In the genomic region with DNA sequence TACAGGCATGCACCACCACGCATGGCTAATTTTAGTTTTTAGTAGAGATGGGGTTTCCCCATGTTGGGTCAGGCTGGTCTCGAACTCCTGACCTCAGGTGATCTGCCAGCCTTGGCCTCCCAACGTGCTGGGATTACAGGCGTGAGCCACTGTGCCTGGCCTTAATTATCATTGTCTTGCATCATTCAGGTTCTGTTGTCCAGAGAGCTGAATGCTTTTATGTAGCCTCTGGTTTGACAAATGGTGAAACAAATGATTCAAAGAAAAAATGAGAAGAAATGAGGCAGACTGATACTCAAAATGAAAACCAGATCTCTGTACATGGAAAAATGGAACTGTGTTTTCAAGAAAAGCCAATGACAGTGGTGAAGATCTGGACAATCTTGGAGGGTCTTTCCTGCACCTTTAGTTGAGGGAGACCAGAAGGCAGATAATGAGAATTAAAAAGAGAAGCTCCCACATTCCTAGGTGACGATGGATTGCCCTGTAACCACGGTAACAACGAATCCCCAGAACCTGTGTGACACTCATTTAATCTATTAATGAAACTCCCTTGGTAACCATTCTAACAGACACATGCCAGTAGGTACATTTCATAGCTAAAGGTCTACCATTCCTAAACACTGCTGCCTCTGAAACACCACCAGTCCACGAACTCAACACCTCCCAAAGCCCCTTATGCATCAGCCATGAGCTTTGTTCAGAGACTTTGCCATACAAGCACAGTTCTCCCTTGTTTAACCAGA, we compare ENCODE assay signal across 22 cellular contexts. TPM values are rescaled to one million over a fixed set of nuclear protein-coding genes. Genes with fewer than 3 reads are reported as not detected.
"Had no signal": no experiment of that assay in that cellular context is flagged by ENCODE, and none has a peak within 500 bp of the region (broad histone marks: within the 10 kb centered on the region; RNA-seq: fewer than 3 reads in every experiment).

No MANE protein-coding gene starts in this region.

- DNase-seq: activated T-cell treated with anti-CD3 and anti-CD28 coated beads for 4 hours; adrenal gland; central memory CD4-positive, alpha-beta T cell; effector memory CD4-positive, alpha-beta T cell; heart left ventricle; islet precursor cell; left ventricle myocardium inferior; nephron progenitor cell; stimulated activated CD4-positive, alpha-beta T cell treated with anti-CD3 and anti-CD28 coated beads, Interleukin-12 subunit alpha, Interleukin-12 subunit beta, amount 100 ng/mL, for 4 hours; stimulated activated CD4-positive, alpha-beta T cell treated with anti-CD3 and anti-CD28 coated beads, Interleukin-2, amount 100 ng/mL, for 48 hours; stomach; SW 1271; uterus had no signal

- H3K27ac Mint-ChIP-seq: memory B cell; nephron progenitor cell; T-helper 2 cell treated with Interferon-gamma antibody and Interleukin-4, amounts not matched to agents 5 μg/mL and 100 μg/mL, for 36 hours had no signal

- H3K36me3 Mint-ChIP-seq: memory B cell had no signal

- H3K27me3 ChIP-seq: adrenal gland, SJSA1, stomach, uterus had no signal

- H3K27ac ChIP-seq: adrenal gland, epithelial cell of prostate, heart left ventricle, left ventricle myocardium inferior, SJSA1, stomach, thoracic aorta, uterus had no signal

- H3K36me3 ChIP-seq: adrenal gland, heart left ventricle, left ventricle myocardium inferior, SJSA1, stomach, thoracic aorta, uterus had no signal

- H3K4me1 ChIP-seq: adrenal gland, heart left ventricle, left ventricle myocardium inferior, uterus had no signal

- H3K9me3 ChIP-seq: adrenal gland, heart left ventricle, left ventricle myocardium inferior, SJSA1, stomach, thoracic aorta, uterus had no signal

- H3K4me3 Mint-ChIP-seq: memory B cell; nephron progenitor cell; T-helper 2 cell treated with Interferon-gamma antibody and Interleukin-4, amounts not matched to agents 5 μg/mL and 100 μg/mL, for 36 hours had no signal

- ATAC-seq: heart left ventricle had no signal

- H3K9me3 Mint-ChIP-seq: nephron progenitor cell had no signal

- H3K4me3 ChIP-seq: adrenal gland, heart left ventricle, left ventricle myocardium inferior, SJSA1, stomach, thoracic aorta, uterus had no signal

RNA-seq across cellular contexts. Expression of a gene that starts 1.6 kb away (rescaled TPM):
- total RNA-seq: adrenal gland, fibroblast of villous mesenchyme, heart left ventricle, left ventricle myocardium inferior, osteocyte, pulmonary artery endothelial cell, SJSA1, stomach, thoracic aorta, uterus had no signal

RNA-seq across cellular contexts. Expression of a gene that starts 22.8 kb away (rescaled TPM):
- total RNA-seq: activated CD8-positive, alpha-beta memory T cell treated with anti-CD3 and anti-CD28 coated beads for 36 hours; adrenal gland; fibroblast of villous mesenchyme; heart left ventricle; left ventricle myocardium inferior; osteocyte; pulmonary artery endothelial cell; SJSA1; stomach; thoracic aorta; uterus had no signal
